ENCODE assay signal across 22 cellular contexts in genomic region chr3:120563356-120564022, GRCh38.
"Had no signal": no experiment of that assay in that cellular context is flagged by ENCODE, and none has a peak within 500 bp of the region (broad histone marks: within the 10 kb centered on the region; RNA-seq: fewer than 3 reads in every experiment).

No MANE protein-coding gene starts in this region.

- H3K36me3 ChIP-seq: colonic mucosa, neutrophil, pancreas, right lobe of liver, suprapubic skin, transverse colon had no signal

- ATAC-seq: esophagus mucosa; foreskin keratinocyte; naive thymus-derived CD8-positive, alpha-beta T cell; pancreas; right lobe of liver; stimulated activated naive CD8-positive, alpha-beta T cell treated with anti-CD3 and anti-CD28 coated beads, Interleukin-15, amount 100 ng/mL, for 72 hours had no signal

- H3K4me1 ChIP-seq: foreskin keratinocyte had no signal

- H3K9me3 ChIP-seq: colonic mucosa, neutrophil, pancreas, right lobe of liver, suprapubic skin, transverse colon had no signal

- H3K27ac ChIP-seq: colonic mucosa, epithelial cell of prostate, foreskin keratinocyte, neutrophil, pancreas, right lobe of liver, suprapubic skin, transverse colon had no signal

- DNase-seq: colonic mucosa; effector CD8-positive, alpha-beta T cell; endodermal cell; foreskin keratinocyte; hypothalamus; immature natural killer cell; mesenchymal stem cell; naive thymus-derived CD8-positive, alpha-beta T cell; pancreas; right lobe of liver; stimulated activated CD4-positive, alpha-beta T cell treated with anti-CD3 and anti-CD28 coated beads, Interleukin-12 subunit alpha, Interleukin-12 subunit beta, amount 100 ng/mL, for 4 hours; stimulated activated CD4-positive, alpha-beta T cell treated with anti-CD3 and anti-CD28 coated beads, Interleukin-1b, Interleukin-23, amount 100 ng/mL, for 48 hours; stimulated activated CD4-positive, alpha-beta T cell treated with anti-CD3 and anti-CD28 coated beads, Interleukin-4, amount 100 ng/mL, for 1 hour; stimulated activated CD8-positive, alpha-beta memory T cell treated with anti-CD3 and anti-CD28 coated beads, Interleukin-4, amount 100 ng/mL, for 48 hours; stimulated activated naive CD4-positive, alpha-beta T cell; stimulated activated naive CD8-positive, alpha-beta T cell treated with anti-CD3 and anti-CD28 coated beads, Interleukin-15, amount 100 ng/mL, for 72 hours; transverse colon had no signal

- H3K27me3 ChIP-seq: colonic mucosa, foreskin keratinocyte, neutrophil, pancreas, right lobe of liver, suprapubic skin, transverse colon had no signal

- H3K4me2 ChIP-seq: smooth muscle cell had no signal

- H3K4me3 ChIP-seq: colonic mucosa, pancreas, right lobe of liver, smooth muscle cell, suprapubic skin, transverse colon had no signal
